9 cellular contexts compared by ENCODE assay signal in the genomic region with DNA sequence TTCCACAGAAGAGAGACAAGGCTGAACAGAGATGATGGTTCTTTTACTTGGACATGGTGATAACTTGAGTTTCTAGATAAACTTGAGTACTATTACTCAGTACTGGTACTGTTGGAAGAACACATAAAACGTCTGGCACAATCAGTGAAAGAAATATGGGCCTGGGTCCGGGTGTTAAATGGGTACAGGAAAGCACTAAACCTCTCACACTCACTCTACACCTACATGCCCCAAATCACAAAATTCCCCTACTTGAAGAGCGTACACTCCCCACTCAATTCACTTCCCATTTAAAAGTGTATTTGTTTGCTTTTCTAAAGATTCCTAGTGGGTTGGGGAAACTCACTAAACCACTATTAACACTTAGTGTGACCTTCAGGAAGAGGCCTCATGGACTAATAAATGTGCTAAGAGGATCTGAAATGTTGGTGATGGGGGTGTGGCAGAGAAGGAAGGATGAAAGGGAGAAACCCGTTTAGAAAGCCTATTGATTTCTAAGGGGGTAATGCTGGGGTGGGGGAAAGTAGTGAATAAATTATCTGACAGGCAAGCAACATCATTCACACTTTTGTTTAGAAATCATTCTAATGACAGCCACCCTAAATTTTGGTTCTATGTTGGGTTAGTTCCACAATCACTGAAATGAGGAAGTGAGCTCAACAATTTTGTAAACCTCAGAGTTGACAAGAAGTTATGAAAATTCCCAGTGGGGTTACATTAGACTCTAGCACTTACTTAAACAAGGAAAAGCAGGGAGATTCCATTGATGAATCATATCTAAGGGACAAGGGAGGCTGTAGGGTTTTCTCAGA.
DNase-seq lines count a peak whose midpoint lies in the region; ATAC-seq lines count a peak whose summit lies in the region.
"Had no signal": no experiment of that assay in that cellular context is flagged by ENCODE, and none has a peak within 500 bp of the region (broad histone marks: within the 10 kb centered on the region; RNA-seq: fewer than 3 reads in every experiment).

No MANE protein-coding gene starts in this region.

- no peak overlapping the region for H2BK120ac ChIP-seq in trophoblast cell (ENCODE audit: insufficient read depth, low read length, poor library complexity)

- peak overlapping the region; percentile 21 for H3K27ac Mint-ChIP-seq in T-helper 17 cell

- no peak overlapping the region for H2AFZ ChIP-seq in trophoblast cell (ENCODE audit: insufficient read depth, low read length, poor library complexity)

- H3K36me3 Mint-ChIP-seq in T-helper 17 cell (ENCODE audit: low read depth): no peaks in the 10 kb centered on the region

- H3K4me3 ChIP-seq in trophoblast cell (ENCODE audit: low read depth, low read length): no peak overlapping the region

- no peak overlapping the region for H3K18ac ChIP-seq in trophoblast cell (ENCODE audit: low read length)

- H3K4me3 Mint-ChIP-seq in T-helper 17 cell: no peak overlapping the region

- WGBS in trophoblast cell (ENCODE audit: extremely low coverage, insufficient coverage, insufficient read length): no CpG with 5 or more reads among the region's 4 CpGs

- H3K23ac ChIP-seq in trophoblast cell (ENCODE audit: low read length): no peak overlapping the region

- H3K79me2 ChIP-seq in trophoblast cell (ENCODE audit: control insufficient read depth, insufficient read depth, low read length, poor library complexity): no peaks in the 10 kb centered on the region

- H2AK5ac ChIP-seq in trophoblast cell (ENCODE audit: low read length): no peak overlapping the region

- no peak overlapping the region for H4K91ac ChIP-seq in trophoblast cell (ENCODE audit: low read depth, low read length)

- H4K8ac ChIP-seq in trophoblast cell (ENCODE audit: low read depth, low read length): no peak overlapping the region

- H3K36me3 ChIP-seq in trophoblast cell (ENCODE audit: control insufficient read depth in 1 of 2, insufficient read depth in 2 of 2, low read length in 2 of 2): no peaks in the 10 kb centered on the region

- peaks cover 23% of the 10 kb centered on the region for H3K4me1 Mint-ChIP-seq in T-helper 17 cell

- H4K12ac ChIP-seq in trophoblast cell (ENCODE audit: low read depth, low read length): no peak overlapping the region

- no peak overlapping the region for H3K4me2 ChIP-seq in trophoblast cell (ENCODE audit: low read length)

- H2BK5ac ChIP-seq in trophoblast cell (ENCODE audit: low read depth, low read length, poor library complexity): no peak overlapping the region

- ATAC-seq in GM18508 (IDR thresholded peaks at IDR 0.05; ENCODE audit: insufficient read depth, unreplicated experiment) (peak; percentile 15), HG02870 (IDR thresholded peaks at IDR 0.05; ENCODE audit: unreplicated experiment) (peak; percentile 21), T-helper 17 cell (no peak), HG03280 (IDR thresholded peaks at IDR 0.05; ENCODE audit: unreplicated experiment) (no peak)

- H2BK12ac ChIP-seq in trophoblast cell (ENCODE audit: low read length): no peak overlapping the region

- peaks cover 0 to 5% of the 10 kb centered on the region in 2 experiments for H3K4me1 ChIP-seq in trophoblast cell (ENCODE audit: control insufficient read depth in 1 of 2, insufficient read depth in 2 of 2, low read length in 2 of 2)

- H3K79me1 ChIP-seq in trophoblast cell (ENCODE audit: low read length): peaks cover 6% of the 10 kb centered on the region

- DNase-seq in T-helper 17 cell (no peak), trophoblast cell (peak in 1 of 2 donors; percentile 12), OCI-M2 (lab: John Stamatoyannopoulos, UW; ENCODE audit: unreplicated experiment) (no peak), D341Med (ENCODE audit: low spot score) (no peak), cerebellum (ENCODE audit: low spot score) (no peak)
- DNase-seq: activated CD8-positive, alpha-beta memory T cell treated with anti-CD3 and anti-CD28 coated beads, Interleukin-2, amount 50 U/mL, for 48 hours had no signal

- H3K27me3 ChIP-seq in trophoblast cell (ENCODE audit: insufficient read depth, low read length): no peaks in the 10 kb centered on the region

- H3K9ac ChIP-seq in trophoblast cell (ENCODE audit: low read length): no peak overlapping the region

- H3K27me3 Mint-ChIP-seq in T-helper 17 cell: no peaks in the 10 kb centered on the region

- no peak overlapping the region for H3K14ac ChIP-seq in trophoblast cell (ENCODE audit: low read length)

- no peaks in the 10 kb centered on the region for H3K9me3 ChIP-seq in T-helper 17 cell (ENCODE audit: control insufficient read depth, low read length, poor library complexity, severe bottlenecking)
- no peaks in the 10 kb centered on the region for H3K9me3 ChIP-seq in trophoblast cell (ENCODE audit: insufficient read depth, low read depth, low read length)

- H3K27ac ChIP-seq in trophoblast cell (ENCODE audit: low read depth, low read length): peak overlapping the region; percentile 52

- no peak overlapping the region for H3K4ac ChIP-seq in trophoblast cell (ENCODE audit: low read depth, low read length)

Comparison
In these comparisons a context has a peak if more than half of its experiments do, and no peak if none do; other contexts are left out.
1. ATAC-seq: peak in GM18508 (single experiment) and HG02870 (single experiment); none in T-helper 17 cell (single experiment) and HG03280 (single experiment).